Comparison of ENCODE assay signal across 17 cellular contexts in genomic region chr6:142683688-142684087, GRCh38.
"Had no signal": no experiment of that assay in that cellular context is flagged by ENCODE, and none has a peak within 500 bp of the region (broad histone marks: within the 10 kb centered on the region; RNA-seq: fewer than 3 reads in every experiment).

No MANE protein-coding gene starts in this region.

- H3K4me3 Mint-ChIP-seq: effector memory CD8-positive, alpha-beta T cell; naive thymus-derived CD8-positive, alpha-beta T cell; stimulated activated memory B cell treated with anti-CD40 and anti-IgM and Interleukin-4, amounts not matched to agents 10 μg/mL and 1 μg/mL and 100 μg/mL, for 72 hours; stimulated activated naive CD8-positive, alpha-beta T cell treated with anti-CD3 and anti-CD28 coated beads, Interleukin-15, Interleukin-2, amounts not matched to agents 100 ng/mL and 50 ng/mL, for 24 hours; type B pancreatic cell had no signal

- H2AFZ ChIP-seq: hepatocyte had no signal

- H3K27ac Mint-ChIP-seq: effector memory CD8-positive, alpha-beta T cell; stimulated activated memory B cell treated with anti-CD40 and anti-IgM and Interleukin-4, amounts not matched to agents 10 μg/mL and 1 μg/mL and 100 μg/mL, for 72 hours; stimulated activated naive CD8-positive, alpha-beta T cell treated with anti-CD3 and anti-CD28 coated beads, Interleukin-15, Interleukin-2, amounts not matched to agents 100 ng/mL and 50 ng/mL, for 24 hours; type B pancreatic cell had no signal

- DNase-seq: effector memory CD8-positive, alpha-beta T cell; erythroblast; left colon; left ventricle myocardium superior; mucosa of descending colon; naive thymus-derived CD8-positive, alpha-beta T cell; right cardiac atrium; stimulated activated CD4-positive, alpha-beta T cell treated with anti-CD3 and anti-CD28 coated beads, Interleukin-4, amount 100 ng/mL, for 1 hour; stimulated activated CD8-positive, alpha-beta memory T cell treated with anti-CD3 and anti-CD28 coated beads, Interleukin-4, amount 100 ng/mL, for 48 hours had no signal

- H3K9me3 Mint-ChIP-seq: effector memory CD8-positive, alpha-beta T cell; naive thymus-derived CD8-positive, alpha-beta T cell; stimulated activated memory B cell treated with anti-CD40 and anti-IgM and Interleukin-4, amounts not matched to agents 10 μg/mL and 1 μg/mL and 100 μg/mL, for 72 hours; stimulated activated naive CD8-positive, alpha-beta T cell treated with anti-CD3 and anti-CD28 coated beads, Interleukin-15, Interleukin-2, amounts not matched to agents 100 ng/mL and 50 ng/mL, for 24 hours; type B pancreatic cell had no signal

- FAIRE-seq: urothelium cell line had no signal

- H3K9me3 ChIP-seq: mucosa of descending colon, neutrophil, thoracic aorta had no signal

- H3K27ac ChIP-seq: hepatocyte, neutrophil, thoracic aorta had no signal

- H3K79me2 ChIP-seq: hepatocyte had no signal

- H3K4me1 Mint-ChIP-seq: stimulated activated memory B cell treated with anti-CD40 and anti-IgM and Interleukin-4, amounts not matched to agents 10 μg/mL and 1 μg/mL and 100 μg/mL, for 72 hours had no signal

- H3K4me3 ChIP-seq: hepatocyte, lung, mucosa of descending colon, thoracic aorta had no signal

- H3K27me3 ChIP-seq: hepatocyte, neutrophil had no signal

- ATAC-seq: effector memory CD8-positive, alpha-beta T cell; left colon; left ventricle myocardium superior; mucosa of descending colon; naive thymus-derived CD8-positive, alpha-beta T cell; right cardiac atrium; stimulated activated memory B cell treated with anti-CD40 and anti-IgM and Interleukin-4, amounts not matched to agents 10 μg/mL and 1 μg/mL and 100 μg/mL, for 72 hours had no signal

- H3K36me3 Mint-ChIP-seq: naive thymus-derived CD8-positive, alpha-beta T cell; stimulated activated memory B cell treated with anti-CD40 and anti-IgM and Interleukin-4, amounts not matched to agents 10 μg/mL and 1 μg/mL and 100 μg/mL, for 72 hours; type B pancreatic cell had no signal

- H3K36me3 ChIP-seq: neutrophil, thoracic aorta had no signal

- H3K27me3 Mint-ChIP-seq: stimulated activated naive CD8-positive, alpha-beta T cell treated with anti-CD3 and anti-CD28 coated beads, Interleukin-15, Interleukin-2, amounts not matched to agents 100 ng/mL and 50 ng/mL, for 24 hours had no signal

- H3K4me2 ChIP-seq: hepatocyte had no signal
